1 cellular context compared by ENCODE assay signal in the genomic region with DNA sequence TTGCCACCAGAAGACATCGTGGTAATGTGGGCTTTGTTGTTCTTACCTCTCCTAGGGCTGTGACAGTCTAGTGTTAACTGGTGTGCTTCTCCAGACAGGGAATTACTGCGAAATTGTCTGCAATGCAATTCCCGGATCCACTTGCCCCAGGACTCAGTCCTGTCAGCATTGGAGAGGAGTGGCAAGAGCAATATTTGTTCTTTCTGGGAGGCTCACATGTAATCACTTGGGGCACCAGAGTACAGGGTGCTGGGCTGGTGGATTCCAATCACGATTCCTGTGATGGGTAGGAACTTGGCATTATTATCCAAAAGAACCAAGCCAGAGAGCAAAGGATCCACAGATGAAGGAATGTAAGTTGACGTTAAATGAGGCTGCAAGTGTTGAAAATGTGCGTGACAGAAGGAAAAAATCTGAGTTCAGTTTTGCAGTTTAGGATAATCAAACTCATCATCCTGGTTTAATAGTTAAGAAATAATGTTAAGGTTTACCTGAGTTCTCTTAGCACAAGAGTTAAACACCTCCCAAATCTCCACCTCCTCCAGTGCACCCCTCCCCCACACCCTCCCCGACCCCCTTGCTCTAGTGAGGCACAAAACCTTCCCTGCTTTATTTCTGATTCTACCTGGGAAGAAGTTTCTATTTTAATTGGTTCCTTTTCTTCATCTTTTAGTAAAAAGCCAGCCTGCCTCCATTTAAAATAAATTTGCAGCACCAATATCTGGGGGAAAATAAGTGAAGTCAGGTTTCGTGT.
TF ChIP-seq lines count a peak whose summit lies in the region.

No MANE protein-coding gene starts in this region.

TF ChIP-seq in HCT116, 20 proteins besides CTCF, POLR2A, EP300 and RAD21 (continued from another document):
- TF ChIP-seq, protein P1, sequence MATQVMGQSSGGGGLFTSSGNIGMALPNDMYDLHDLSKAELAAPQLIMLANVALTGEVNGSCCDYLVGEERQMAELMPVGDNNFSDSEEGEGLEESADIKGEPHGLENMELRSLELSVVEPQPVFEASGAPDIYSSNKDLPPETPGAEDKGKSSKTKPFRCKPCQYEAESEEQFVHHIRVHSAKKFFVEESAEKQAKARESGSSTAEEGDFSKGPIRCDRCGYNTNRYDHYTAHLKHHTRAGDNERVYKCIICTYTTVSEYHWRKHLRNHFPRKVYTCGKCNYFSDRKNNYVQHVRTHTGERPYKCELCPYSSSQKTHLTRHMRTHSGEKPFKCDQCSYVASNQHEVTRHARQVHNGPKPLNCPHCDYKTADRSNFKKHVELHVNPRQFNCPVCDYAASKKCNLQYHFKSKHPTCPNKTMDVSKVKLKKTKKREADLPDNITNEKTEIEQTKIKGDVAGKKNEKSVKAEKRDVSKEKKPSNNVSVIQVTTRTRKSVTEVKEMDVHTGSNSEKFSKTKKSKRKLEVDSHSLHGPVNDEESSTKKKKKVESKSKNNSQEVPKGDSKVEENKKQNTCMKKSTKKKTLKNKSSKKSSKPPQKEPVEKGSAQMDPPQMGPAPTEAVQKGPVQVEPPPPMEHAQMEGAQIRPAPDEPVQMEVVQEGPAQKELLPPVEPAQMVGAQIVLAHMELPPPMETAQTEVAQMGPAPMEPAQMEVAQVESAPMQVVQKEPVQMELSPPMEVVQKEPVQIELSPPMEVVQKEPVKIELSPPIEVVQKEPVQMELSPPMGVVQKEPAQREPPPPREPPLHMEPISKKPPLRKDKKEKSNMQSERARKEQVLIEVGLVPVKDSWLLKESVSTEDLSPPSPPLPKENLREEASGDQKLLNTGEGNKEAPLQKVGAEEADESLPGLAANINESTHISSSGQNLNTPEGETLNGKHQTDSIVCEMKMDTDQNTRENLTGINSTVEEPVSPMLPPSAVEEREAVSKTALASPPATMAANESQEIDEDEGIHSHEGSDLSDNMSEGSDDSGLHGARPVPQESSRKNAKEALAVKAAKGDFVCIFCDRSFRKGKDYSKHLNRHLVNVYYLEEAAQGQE (IDR thresholded peaks at IDR 0.05; ENCODE audit: low read depth): no peak
- TF ChIP-seq, protein P2, sequence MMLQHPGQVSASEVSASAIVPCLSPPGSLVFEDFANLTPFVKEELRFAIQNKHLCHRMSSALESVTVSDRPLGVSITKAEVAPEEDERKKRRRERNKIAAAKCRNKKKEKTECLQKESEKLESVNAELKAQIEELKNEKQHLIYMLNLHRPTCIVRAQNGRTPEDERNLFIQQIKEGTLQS (IDR thresholded peaks at IDR 0.05): no peak
- TF ChIP-seq POLR2AphosphoS5 (IDR thresholded peaks at IDR 0.05; ENCODE audit: low read depth, low read length) (no peak), FOSL1 (IDR thresholded peaks at IDR 0.05; ENCODE audit: low read depth) (no peak)
